17 cellular contexts compared by ENCODE assay signal in the genomic region with DNA sequence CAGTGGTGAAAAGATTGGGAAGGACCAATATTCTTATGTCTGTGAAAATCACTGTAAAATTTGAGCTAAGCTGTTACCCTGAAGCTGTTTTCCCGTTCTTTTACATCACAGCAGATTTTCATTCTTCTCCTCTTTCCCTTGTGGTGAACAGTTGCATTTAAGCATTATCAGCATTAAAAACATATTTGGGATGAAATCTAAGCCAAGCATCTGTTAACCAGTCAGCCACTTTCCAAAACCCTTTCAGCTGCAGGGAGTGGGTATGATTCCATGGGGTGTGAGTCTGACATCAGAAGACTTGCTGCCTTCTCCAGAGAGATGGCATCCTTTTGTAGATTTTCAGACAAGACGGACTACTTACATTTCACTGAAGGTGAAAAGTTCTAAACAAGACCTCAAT.
DNase-seq lines count a peak whose midpoint lies in the region; ATAC-seq, FAIRE-seq and TF ChIP-seq lines count a peak whose summit lies in the region.
"Had no signal": no experiment of that assay in that cellular context is flagged by ENCODE, and none has a peak within 500 bp of the region (broad histone marks: within the 10 kb centered on the region; RNA-seq: fewer than 3 reads in every experiment).

No MANE protein-coding gene starts in this region.

- WGBS in hepatocyte (ENCODE audit: low lambda C conversion rate, missing lambda C conversion rate) = 73% methylated on average over 2 of the region's 2 CpGs

- no peak for FAIRE-seq in urothelium cell line (lab: Jason Lieb, UNC)

- H3K36me3 ChIP-seq in HEK293 (ENCODE audit: control insufficient read depth in 2 of 2, insufficient read depth in 1 of 2, low read length in 2 of 2) (no peaks in the 10 kb centered on the region), hepatocyte (replicated peaks; ENCODE audit: insufficient read depth, low read depth) (no peaks in the 10 kb centered on the region)
- H3K36me3 ChIP-seq: ovary, transverse colon had no signal

- H2AFZ ChIP-seq in hepatocyte = no peak overlapping the region

- peak; percentile 33 for DNase-seq in AG09309 (ENCODE audit: low read depth)
- no peak for DNase-seq in hepatocyte (ENCODE audit: low spot score)
- DNase-seq in urothelium cell line (ENCODE audit: low spot score) = no peak
- no peak for DNase-seq in Ammon's horn (ENCODE audit: low spot score)
- DNase-seq: activated CD8-positive, alpha-beta T cell treated with anti-CD3 and anti-CD28 coated beads, Interleukin-2, amount 10 ng/mL, durations not matched to agents 7 days and 5 days; activated naive CD4-positive, alpha-beta T cell; central memory CD4-positive, alpha-beta T cell; NCI-H1105; NCI-H774; ovary; transverse colon had no signal

- peak overlapping the region; percentile 36 for H3K4me2 ChIP-seq in hepatocyte

- no peaks in the 10 kb centered on the region for H3K9me2 ChIP-seq in hepatocyte (replicated peaks; ENCODE audit: insufficient read depth)

- no peaks in the 10 kb centered on the region for H3K27me3 ChIP-seq in hepatocyte
- H3K27me3 ChIP-seq: ovary, transverse colon had no signal

- H3K4me3 ChIP-seq in AG09309 (ENCODE audit: control insufficient read depth, low read depth, low read length) (no peak overlapping the region), HEK293 (ENCODE audit: low read depth, low read length) (no peak overlapping the region), hepatocyte (no peak overlapping the region)
- H3K4me3 ChIP-seq: ovary, transverse colon had no signal

- no peaks in the 10 kb centered on the region for H3K9me3 ChIP-seq in HEK293 (ENCODE audit: control insufficient read depth, insufficient read depth, low read depth, low read length)
- no peaks in the 10 kb centered on the region for H3K9me3 ChIP-seq in hepatocyte (ENCODE audit: low read depth)
- H3K9me3 ChIP-seq: ovary, transverse colon had no signal

- peaks cover 93% of the 10 kb centered on the region for H3K79me2 ChIP-seq in hepatocyte

- TF ChIP-seq CTCF in AG09309 (IDR thresholded peaks at IDR 0.05; ENCODE audit: control insufficient read depth, insufficient read depth, low read depth, low read length, missing control alignments) = no peak
- no peak for TF ChIP-seq CTCF in HEK293 (tag by site-specific recombination; IDR thresholded peaks at IDR 0.05)
- no peak for TF ChIP-seq CTCF in hepatocyte (IDR thresholded peaks at IDR 0.05; ENCODE audit: poor library complexity)

- no peak overlapping the region for H3K27ac ChIP-seq in HEK293 (ENCODE audit: extremely low read depth, low read depth, low read length)
- peak overlapping the region; percentile 65 for H3K27ac ChIP-seq in angular gyrus (ENCODE audit: low read depth, low read length)
- H3K27ac ChIP-seq in hepatocyte = no peak overlapping the region
- H3K27ac ChIP-seq: epithelial cell of prostate, ovary had no signal

- ATAC-seq in GM18519 (IDR thresholded peaks at IDR 0.05; ENCODE audit: low FRiP score, unreplicated experiment) = no peak
- ATAC-seq in GM18502 (IDR thresholded peaks at IDR 0.05; ENCODE audit: poor library complexity, unreplicated experiment) = no peak
- ATAC-seq: activated CD8-positive, alpha-beta T cell treated with anti-CD3 and anti-CD28 coated beads, Interleukin-2, amount 10 ng/mL, durations not matched to agents 7 days and 5 days; HCT116 had no signal

- H4K20me1 ChIP-seq in hepatocyte (ENCODE audit: insufficient read depth, poor library complexity, severe bottlenecking) = peaks cover 73% of the 10 kb centered on the region

- peaks cover 29% of the 10 kb centered on the region for H3K4me1 ChIP-seq in HEK293 (ENCODE audit: control insufficient read depth, insufficient read depth, low read length)
- no peaks in the 10 kb centered on the region for H3K4me1 ChIP-seq in hepatocyte (ENCODE audit: insufficient read depth)

- POLR2A ChIA-PET in HEK293 (lab: Yijun Ruan, JAX) = no interaction called here

- CTCF ChIA-PET in HEK293 (lab: Yijun Ruan, JAX) = interaction anchor here (0.6 kb wide), 1 partner anchor 28 kb away, joined by 3 read pairs; no protein-coding TSS in a partner anchor

TF ChIP-seq in HEK293, 187 proteins besides CTCF, POLR2A, EP300 and RAD21:
- TF ChIP-seq ZNF629 (tag by site-specific recombination; IDR thresholded peaks at IDR 0.05) = peak; percentile 37; the same call in 1 of the 2 replicates
- TF ChIP-seq, protein P1, sequence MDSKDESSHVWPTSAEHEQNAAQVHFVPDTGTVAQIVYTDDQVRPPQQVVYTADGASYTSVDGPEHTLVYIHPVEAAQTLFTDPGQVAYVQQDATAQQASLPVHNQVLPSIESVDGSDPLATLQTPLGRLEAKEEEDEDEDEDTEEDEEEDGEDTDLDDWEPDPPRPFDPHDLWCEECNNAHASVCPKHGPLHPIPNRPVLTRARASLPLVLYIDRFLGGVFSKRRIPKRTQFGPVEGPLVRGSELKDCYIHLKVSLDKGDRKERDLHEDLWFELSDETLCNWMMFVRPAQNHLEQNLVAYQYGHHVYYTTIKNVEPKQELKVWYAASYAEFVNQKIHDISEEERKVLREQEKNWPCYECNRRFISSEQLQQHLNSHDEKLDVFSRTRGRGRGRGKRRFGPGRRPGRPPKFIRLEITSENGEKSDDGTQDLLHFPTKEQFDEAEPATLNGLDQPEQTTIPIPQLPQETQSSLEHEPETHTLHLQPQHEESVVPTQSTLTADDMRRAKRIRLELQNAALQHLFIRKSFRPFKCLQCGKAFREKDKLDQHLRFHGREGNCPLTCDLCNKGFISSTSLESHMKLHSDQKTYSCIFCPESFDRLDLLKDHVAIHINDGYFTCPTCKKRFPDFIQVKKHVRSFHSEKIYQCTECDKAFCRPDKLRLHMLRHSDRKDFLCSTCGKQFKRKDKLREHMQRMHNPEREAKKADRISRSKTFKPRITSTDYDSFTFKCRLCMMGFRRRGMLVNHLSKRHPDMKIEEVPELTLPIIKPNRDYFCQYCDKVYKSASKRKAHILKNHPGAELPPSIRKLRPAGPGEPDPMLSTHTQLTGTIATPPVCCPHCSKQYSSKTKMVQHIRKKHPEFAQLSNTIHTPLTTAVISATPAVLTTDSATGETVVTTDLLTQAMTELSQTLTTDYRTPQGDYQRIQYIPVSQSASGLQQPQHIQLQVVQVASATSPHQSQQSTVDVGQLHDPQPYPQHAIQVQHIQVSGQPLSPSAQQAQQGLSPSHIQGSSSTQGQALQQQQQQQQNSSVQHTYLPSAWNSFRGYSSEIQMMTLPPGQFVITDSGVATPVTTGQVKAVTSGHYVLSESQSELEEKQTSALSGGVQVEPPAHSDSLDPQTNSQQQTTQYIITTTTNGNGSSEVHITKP (tag by site-specific recombination; IDR thresholded peaks at IDR 0.05) = no peak
